ENCODE assay signal across 7 cellular contexts in genomic region chr10:7410306-7410799, GRCh38. TPM values are rescaled to one million over a fixed set of nuclear protein-coding genes. Genes with fewer than 3 reads are reported as not detected.
A peak's percentile ranks its signal among the peaks of the same experiment; 100 is the strongest.
DNase-seq lines count a peak whose midpoint lies in the region; ATAC-seq and TF ChIP-seq lines count a peak whose summit lies in the region.

No MANE protein-coding gene starts in this region.

- peak overlapping the region; percentile 71 for H3K27ac Mint-ChIP-seq in activated B cell treated with CpG ODN at 0.5 μM for 24 hours

- no peak for TF ChIP-seq CTCF in activated B cell treated with CpG ODN at 0.5 μM for 24 hours (IDR thresholded peaks at IDR 0.05)

- H3K9me3 Mint-ChIP-seq in activated B cell treated with CpG ODN at 0.5 μM for 24 hours: no peaks in the 10 kb centered on the region

- peaks cover 36% of the 10 kb centered on the region for H3K4me1 Mint-ChIP-seq in activated B cell treated with CpG ODN at 0.5 μM for 24 hours

- H3K36me3 Mint-ChIP-seq in activated B cell treated with CpG ODN at 0.5 μM for 24 hours (ENCODE audit: low read depth): peaks cover 13% of the 10 kb centered on the region

- no peaks in the 10 kb centered on the region for H3K36me3 ChIP-seq in HAP-1 (replicated peaks)

- POLR2A ChIA-PET in activated B cell treated with CpG ODN at 0.5 μM for 24 hours (lab: Charles Lee): interaction anchor here (0.6 to 1.9 kb wide), 11 partner anchors 11 to 486 kb away, joined by 3 to 8 read pairs (median 4); no protein-coding TSS in a partner anchor

- intact Hi-C loops in activated B cell treated with CpG ODN at 0.5 μM for 24 hours (cut with micrococcal nuclease): loop anchor here (1.0 to 10.0 kb wide), 8 partner anchors 62 to 1266 kb away; partner anchors contain the start of genes ATP5F1C, GATA3 and KIN

- peak overlapping the region; percentile 75 for H3K4me3 ChIP-seq in HAP-1

- in situ Hi-C loops in HAP-1 (cut with MboI; ENCODE audit: low sequenced_read_pairs): loop anchor here (10.0 to 25.0 kb wide), 3 partner anchors 498 to 973 kb away; no protein-coding TSS in a partner anchor

- DNase-seq in HAP-1 (ENCODE audit: low spot score in 2 of 2): peak; percentile 5 to 48
- DNase-seq in activated B cell treated with CpG ODN at 0.5 μM for 24 hours: peak; percentile 39
- peak; percentile 27 for DNase-seq in dermis blood vessel endothelial cell
- peak; percentile 19 for DNase-seq in midbrain (lab: John Stamatoyannopoulos, UW)

- peaks cover 5% of the 10 kb centered on the region for H3K27me3 Mint-ChIP-seq in activated B cell treated with CpG ODN at 0.5 μM for 24 hours

- no peak for ATAC-seq in activated B cell treated with CpG ODN at 0.5 μM for 24 hours (ENCODE audit: low read depth)
- no peak for ATAC-seq in GM19395 (IDR thresholded peaks at IDR 0.05; ENCODE audit: unreplicated experiment)
- no peak for ATAC-seq in GM19328 (IDR thresholded peaks at IDR 0.05; ENCODE audit: unreplicated experiment)

- no peaks in the 10 kb centered on the region for H3K27me3 ChIP-seq in HAP-1 (ENCODE audit: low read depth)

- H3K27ac ChIP-seq in temporal lobe (ENCODE audit: low read depth, low read length): peak overlapping the region; percentile 27

- no peaks in the 10 kb centered on the region for H3K9me3 ChIP-seq in HAP-1

- no peaks in the 10 kb centered on the region; the same call in 1 of the 2 replicates for H3K4me1 ChIP-seq in HAP-1

- CTCF ChIA-PET in activated B cell treated with CpG ODN at 0.5 μM for 24 hours (lab: Charles Lee): interaction anchor here (0.7 to 3.3 kb wide), 6 partner anchors 10 to 490 kb away, joined by 3 to 18 read pairs (median 6); no protein-coding TSS in a partner anchor

- H3K4me3 Mint-ChIP-seq in activated B cell treated with CpG ODN at 0.5 μM for 24 hours: peak overlapping the region; percentile 95

RNA-seq across cellular contexts. Expression of gene SFMBT2, which starts 0.5 kb away (rescaled TPM):
- total RNA-seq in activated B cell treated with CpG ODN at 0.5 μM for 24 hours (18.7 and 19.2 TPM in 2 replicates), dermis blood vessel endothelial cell (2.2 and 5.4 TPM in 2 replicates), temporal lobe (10.1 TPM)
